2 cellular contexts compared by ENCODE assay signal in genomic region chr4:83664741-83665140, GRCh38.
TF ChIP-seq lines count a peak whose summit lies in the region.

No MANE protein-coding gene starts in this region.

TF ChIP-seq in GM23338, 12 proteins besides CTCF, POLR2A, EP300 and RAD21 (continued from another document):
- TF ChIP-seq REST (IDR thresholded peaks at IDR 0.05; ENCODE audit: unreplicated experiment) (no peak), CREB1 (CRISPR knock-in tag; IDR thresholded peaks at IDR 0.05; ENCODE audit: low read depth) (no peak), ZNF462 (CRISPR knock-in tag; IDR thresholded peaks at IDR 0.05) (no peak), ZNF331 (CRISPR knock-in tag; IDR thresholded peaks at IDR 0.05; ENCODE audit: low read depth) (no peak), EZH2 (IDR thresholded peaks at IDR 0.05; ENCODE audit: low read depth, unreplicated experiment) (no peak), ZNF114 (CRISPR knock-in tag; IDR thresholded peaks at IDR 0.05) (no peak), ETS1 (IDR thresholded peaks at IDR 0.05) (no peak), JUNB (IDR thresholded peaks at IDR 0.05; ENCODE audit: unreplicated experiment) (no peak)

TF ChIP-seq in K562, 482 proteins besides CTCF, POLR2A, EP300 and RAD21 (continued from another document):
- no peak for TF ChIP-seq PREB (CRISPR knock-in tag; IDR thresholded peaks at IDR 0.05)
- TF ChIP-seq FOXK2 (conservative IDR thresholded peaks at IDR 0.05 in 1 of 2, IDR thresholded peaks at IDR 0.05 in 1 of 2; ENCODE audit: low read depth in 2 of 2) = no peak
- no peak for TF ChIP-seq RFX5 (IDR thresholded peaks at IDR 0.05; ENCODE audit: low read depth, low read length)
- no peak for TF ChIP-seq KAT7 (CRISPR knock-in tag; IDR thresholded peaks at IDR 0.05; ENCODE audit: borderline replicate concordance)
- no peak for TF ChIP-seq RBM34 (IDR thresholded peaks at IDR 0.05; ENCODE audit: borderline replicate concordance, insufficient read depth, low read length)
- no peak for TF ChIP-seq ZNF512 (tag; IDR thresholded peaks at IDR 0.05)
- no peak for TF ChIP-seq STAT6 (CRISPR knock-in tag; IDR thresholded peaks at IDR 0.05)
